ENCODE assay signal across 15 cellular contexts in genomic region chr2:219462349-219462748, GRCh38. TPM values are rescaled to one million over a fixed set of nuclear protein-coding genes. Genes with fewer than 3 reads are reported as not detected.
"Had no signal": no experiment of that assay in that cellular context is flagged by ENCODE, and none has a peak within 500 bp of the region (broad histone marks: within the 10 kb centered on the region; RNA-seq: fewer than 3 reads in every experiment).

No MANE protein-coding gene starts in this region.

- H3K9me3 ChIP-seq: mucosa of descending colon, neutrophil, SJCRH30, upper lobe of right lung had no signal

- ATAC-seq: effector memory CD8-positive, alpha-beta T cell; mucosa of descending colon; naive thymus-derived CD4-positive, alpha-beta T cell; upper lobe of right lung had no signal

- H3K27me3 ChIP-seq: SJCRH30, upper lobe of right lung had no signal

- H3K4me1 ChIP-seq: upper lobe of right lung had no signal

- H3K27ac ChIP-seq: neutrophil, SJCRH30, upper lobe of right lung had no signal

- H3K36me3 ChIP-seq: neutrophil, upper lobe of right lung had no signal

- H3K4me3 ChIP-seq: mucosa of descending colon, SJCRH30, upper lobe of right lung had no signal

- DNase-seq: activated CD4-positive, CD25-positive, alpha-beta regulatory T cell treated with anti-CD3 and anti-CD28 coated beads, Interleukin-2, amount 50 U/mL, for 72 hours; activated gamma-delta T cell treated with Interleukin-2 at 50 U/mL for 16 hours; effector memory CD8-positive, alpha-beta T cell; foreskin fibroblast; naive thymus-derived CD4-positive, alpha-beta T cell; SJCRH30; T1000; upper lobe of right lung had no signal

RNA-seq across cellular contexts. Expression of gene DES, which starts 44.2 kb away (rescaled TPM):
- total RNA-seq: dermis microvascular lymphatic vessel endothelial cell; T-helper 1 cell treated with Interleukin-12 subunit alpha and Interleukin-12 subunit beta and Interleukin-4 antibody, amounts not matched to agents 30 ng/mL and 1 ng/mL, for 36 hours had no signal
- polyA plus RNA-seq: naive thymus-derived CD4-positive, alpha-beta T cell had no signal

RNA-seq across cellular contexts. Expression of gene ASIC4, which starts 51.9 kb away (rescaled TPM):
- total RNA-seq: dermis microvascular lymphatic vessel endothelial cell; kidney epithelial cell; skeletal muscle tissue; T-helper 1 cell treated with Interleukin-12 subunit alpha and Interleukin-12 subunit beta and Interleukin-4 antibody, amounts not matched to agents 30 ng/mL and 1 ng/mL, for 36 hours had no signal
- polyA plus RNA-seq: liver; naive thymus-derived CD4-positive, alpha-beta T cell had no signal
